Comparison of ENCODE assay signal across 10 cellular contexts in the genomic region with DNA sequence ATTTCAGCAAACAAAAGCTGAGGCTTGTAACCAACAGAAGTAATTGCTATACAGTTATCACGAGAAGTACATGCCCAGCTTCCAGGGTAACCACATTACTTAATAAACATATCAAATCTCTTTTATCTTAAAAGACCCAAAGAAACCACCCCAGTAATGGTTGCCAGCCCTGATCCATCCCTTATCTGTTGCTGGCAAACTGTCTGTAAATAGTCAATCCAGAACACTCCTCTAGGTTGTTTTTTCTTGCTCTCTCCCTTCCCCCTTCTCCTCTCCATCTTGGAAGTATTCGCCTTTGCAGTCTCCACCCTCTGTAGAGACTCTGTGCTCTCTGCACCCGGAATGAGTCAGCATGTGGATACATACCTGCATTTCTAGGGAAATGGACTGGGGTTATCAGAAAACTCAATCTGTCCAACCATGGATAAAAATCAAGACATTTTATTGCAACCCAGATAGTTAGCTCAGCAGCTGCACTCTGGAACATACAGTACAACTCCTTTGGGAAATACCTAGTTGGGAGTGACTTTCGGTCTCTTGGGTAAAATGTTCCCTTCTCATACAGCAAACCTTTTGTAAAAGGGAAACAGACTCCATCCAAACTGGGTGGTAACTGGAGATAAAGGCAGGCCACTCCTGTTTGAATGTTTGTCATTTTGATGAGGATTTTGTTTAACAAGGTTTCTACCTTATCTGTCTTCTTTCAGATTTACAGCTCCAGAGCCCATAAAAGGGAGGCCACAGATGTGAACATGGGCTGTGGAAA.
DNase-seq lines count a peak whose midpoint lies in the region; ATAC-seq and TF ChIP-seq lines count a peak whose summit lies in the region.
"Had no signal": no experiment of that assay in that cellular context is flagged by ENCODE, and none has a peak within 500 bp of the region (broad histone marks: within the 10 kb centered on the region; RNA-seq: fewer than 3 reads in every experiment).

No MANE protein-coding gene starts in this region.

- no CpG with 5 or more reads among the region's 4 CpGs for WGBS in IMR-90 (ENCODE audit: extremely low coverage in 2 of 2, insufficient read length in 1 of 2), 2 experiments

- peaks cover 24% of the 10 kb centered on the region for H3K4me1 Mint-ChIP-seq in stimulated activated naive CD8-positive, alpha-beta T cell treated with anti-CD3 and anti-CD28 coated beads, Interleukin-15, amount 100 ng/mL, for 72 hours

- H4K91ac ChIP-seq in IMR-90 (ENCODE audit: insufficient read depth, low read depth, low read length): 0 out of 2 replicates have a peak overlapping the region, but pooled peaks have one; percentile 25

- H4K5ac ChIP-seq in IMR-90 (ENCODE audit: low read depth, low read length): peak overlapping the region; percentile 3; the same call in 1 of the 2 replicates

- H3K79me1 ChIP-seq in IMR-90 (ENCODE audit: low read depth in 1 of 2, low read length in 2 of 2): peaks cover 0 to 6% of the 10 kb centered on the region in 2 experiments; a peak in 1 of 4 replicates

- no peaks in the 10 kb centered on the region for H4K20me1 ChIP-seq in IMR-90 (ENCODE audit: insufficient read depth, low read length)

- no peaks in the 10 kb centered on the region for H3K27me3 Mint-ChIP-seq in stimulated activated naive CD8-positive, alpha-beta T cell treated with anti-CD3 and anti-CD28 coated beads, Interleukin-15, amount 100 ng/mL, for 72 hours
- H3K27me3 Mint-ChIP-seq: naive thymus-derived CD8-positive, alpha-beta T cell had no signal

- peak; percentile 65 for DNase-seq in ACHN
- peak; percentile 51 for DNase-seq in IMR-90
- DNase-seq in choroid plexus epithelial cell (ENCODE audit: low read depth): peak; percentile 55
- no peak for DNase-seq in left lung
- no peak for DNase-seq in activated naive CD4-positive, alpha-beta T cell treated with Interleukin-2 at 50 U/mL for 16 hours
- DNase-seq in stimulated activated naive CD8-positive, alpha-beta T cell treated with anti-CD3 and anti-CD28 coated beads, Interleukin-15, amount 100 ng/mL, for 72 hours: no peak
- DNase-seq in NK-92 treated with Interleukin-12 subunit alpha and Interleukin-12 subunit beta, amount 100 ng/mL, for 24 hours (lab: John Stamatoyannopoulos, UW): no peak
- DNase-seq: naive thymus-derived CD8-positive, alpha-beta T cell; NCI-H510A had no signal

- peak overlapping the region; percentile 19 for H2AK9ac ChIP-seq in IMR-90 (replicated peaks; ENCODE audit: low read depth, low read length, poor library complexity)

- BruUV-seq in IMR-90 (replicated peaks; lab: Mats Ljungman, UMichigan): no TSS peak

- peak overlapping the region; percentile 21; the same call in 1 of the 2 replicates for H3K4ac ChIP-seq in IMR-90 (ENCODE audit: low read depth, low read length)

- H3K27ac ChIP-seq in IMR-90 (ENCODE audit: insufficient read depth, low read length) (no peak overlapping the region; the same call in 1 of the 2 replicates), left lung (no peak overlapping the region)

- dilution Hi-C loops in IMR-90 (cut with HindIII; ENCODE audit: low sequenced_read_pairs, unreplicated experiment): no loop called here

- POLR2A ChIA-PET in IMR-90 (lab: Charles Lee; ENCODE audit: unreplicated experiment): no interaction called here

- peak; percentile 76 for ATAC-seq in IMR-90 (ENCODE audit: low read depth)
- ATAC-seq in left lung: peak; percentile 78
- no peak for ATAC-seq in HG03432 (IDR thresholded peaks at IDR 0.05; ENCODE audit: unreplicated experiment)
- ATAC-seq in stimulated activated naive CD8-positive, alpha-beta T cell treated with anti-CD3 and anti-CD28 coated beads, Interleukin-15, amount 100 ng/mL, for 72 hours: no peak
- ATAC-seq: naive thymus-derived CD8-positive, alpha-beta T cell had no signal

- peak overlapping the region in 1 of 2 experiments; percentile 83; a peak in 2 of 4 replicates for H4K8ac ChIP-seq in IMR-90 (ENCODE audit: low read depth in 2 of 2, low read length in 2 of 2)

- H3K9me3 ChIP-seq in IMR-90 (ENCODE audit: control insufficient read depth, insufficient read depth, low read length): no peaks in the 10 kb centered on the region
- no peaks in the 10 kb centered on the region for H3K9me3 ChIP-seq in left lung

- H2BK5ac ChIP-seq in IMR-90 (ENCODE audit: low read depth, low read length, poor library complexity, severe bottlenecking): peak overlapping the region; percentile 16

- no peak overlapping the region; the same call in 1 of the 2 replicates for H3K4me2 ChIP-seq in IMR-90 (ENCODE audit: low read depth, low read length)

- no peaks in the 10 kb centered on the region for H3K36me3 ChIP-seq in IMR-90 (ENCODE audit: control insufficient read depth, insufficient read depth, low read length)
- no peaks in the 10 kb centered on the region for H3K36me3 ChIP-seq in left lung

- H2BK120ac ChIP-seq in IMR-90 (ENCODE audit: low read depth, low read length): peak overlapping the region; percentile 47; the same call in 1 of the 2 replicates

- no peak overlapping the region for H3K4me3 Mint-ChIP-seq in stimulated activated naive CD8-positive, alpha-beta T cell treated with anti-CD3 and anti-CD28 coated beads, Interleukin-15, amount 100 ng/mL, for 72 hours
- H3K4me3 Mint-ChIP-seq: naive thymus-derived CD8-positive, alpha-beta T cell had no signal

- H2AFZ ChIP-seq in IMR-90 (replicated peaks; ENCODE audit: low read length, poor library complexity): peak overlapping the region; percentile 9

- intact Hi-C loops in IMR-90 (cut with micrococcal nuclease) (no loop called here), left lung (cut with DNase I) (no loop called here)

- CTCF ChIA-PET in IMR-90 (lab: Yijun Ruan, JAX): no interaction called here

- TF ChIP-seq POLR2A in IMR-90 (IDR thresholded peaks at IDR 0.05; ENCODE audit: low read depth, low read length): no peak

- no peaks in the 10 kb centered on the region for H3K27me3 ChIP-seq in IMR-90 (ENCODE audit: control insufficient read depth, insufficient read depth, low read length)
- no peaks in the 10 kb centered on the region for H3K27me3 ChIP-seq in left lung

- no peaks in the 10 kb centered on the region for H3K9me3 Mint-ChIP-seq in stimulated activated naive CD8-positive, alpha-beta T cell treated with anti-CD3 and anti-CD28 coated beads, Interleukin-15, amount 100 ng/mL, for 72 hours
- H3K9me3 Mint-ChIP-seq: naive thymus-derived CD8-positive, alpha-beta T cell had no signal

- no peak overlapping the region for H3K56ac ChIP-seq in IMR-90 (ENCODE audit: extremely low read depth, insufficient read depth, low read length)

- H3K27ac Mint-ChIP-seq in stimulated activated naive CD8-positive, alpha-beta T cell treated with anti-CD3 and anti-CD28 coated beads, Interleukin-15, amount 100 ng/mL, for 72 hours: no peak overlapping the region

- peak overlapping the region; percentile 55; the same call in 1 of the 3 replicates for H2BK15ac ChIP-seq in IMR-90 (ENCODE audit: low read depth, low read length)

- no peak for TF ChIP-seq CTCF in IMR-90 (conservative IDR thresholded peaks at IDR 0.05; ENCODE audit: low read depth, low read length)
- no peak for TF ChIP-seq CTCF in choroid plexus epithelial cell (conservative IDR thresholded peaks at IDR 0.05; ENCODE audit: low read depth, low read length)
- no peak for TF ChIP-seq CTCF in left lung (IDR thresholded peaks at IDR 0.05)

- H3K9ac ChIP-seq in IMR-90 (ENCODE audit: low read depth, low read length): no peak overlapping the region

- peak overlapping the region; percentile 70; the same call in 1 of the 2 replicates for H2BK20ac ChIP-seq in IMR-90 (ENCODE audit: low read depth, low read length)

- peaks cover 25% of the 10 kb centered on the region for H3K9me1 ChIP-seq in IMR-90 (ENCODE audit: insufficient read depth, low read length)

- peak overlapping the region; percentile 9; the same call in 1 of the 2 replicates for H2AK5ac ChIP-seq in IMR-90 (ENCODE audit: low read depth, low read length)

- H3K23ac ChIP-seq in IMR-90 (ENCODE audit: low read depth, low read length): peak overlapping the region; percentile 48; the same call in 1 of the 2 replicates

- peaks cover 17% of the 10 kb centered on the region for H3K4me1 ChIP-seq in IMR-90 (ENCODE audit: control insufficient read depth, insufficient read depth, low read length)
- H3K4me1 ChIP-seq in left lung: peaks cover 3 to 8% of the 10 kb centered on the region in 2 donors

- TF ChIP-seq RAD21 in IMR-90 (IDR thresholded peaks at IDR 0.05; ENCODE audit: low read length): no peak

- 0 out of 2 replicates have a peak overlapping the region, but pooled peaks have one; percentile 27 for H3K14ac ChIP-seq in IMR-90 (replicated peaks; ENCODE audit: low read depth, low read length)

- H3K18ac ChIP-seq in IMR-90 (ENCODE audit: low read depth, low read length): peak overlapping the region; percentile 38; the same call in 1 of the 2 replicates

- in situ Hi-C loops in ACHN (cut with HindIII; ENCODE audit: low pct_ligation_motif_present, low pct_unique_long_range_greater_than_20kb, low sequenced_read_pairs) (no loop called here), IMR-90 (cut with MboI; ENCODE audit: low sequenced_read_pairs) (no loop called here)

- H3K4me3 ChIP-seq in IMR-90 (ENCODE audit: insufficient read depth, low read depth, low read length) (no peak overlapping the region), choroid plexus epithelial cell (ENCODE audit: low read depth, low read length) (no peak overlapping the region), left lung (no peak overlapping the region)

TF ChIP-seq in IMR-90, 13 proteins besides CTCF, POLR2A, EP300 and RAD21:
- no peak for TF ChIP-seq RFX5 (IDR thresholded peaks at IDR 0.05; ENCODE audit: low read depth, low read length)
- TF ChIP-seq CEBPB (IDR thresholded peaks at IDR 0.05; ENCODE audit: low read depth, low read length): no peak
- TF ChIP-seq, protein P1, sequence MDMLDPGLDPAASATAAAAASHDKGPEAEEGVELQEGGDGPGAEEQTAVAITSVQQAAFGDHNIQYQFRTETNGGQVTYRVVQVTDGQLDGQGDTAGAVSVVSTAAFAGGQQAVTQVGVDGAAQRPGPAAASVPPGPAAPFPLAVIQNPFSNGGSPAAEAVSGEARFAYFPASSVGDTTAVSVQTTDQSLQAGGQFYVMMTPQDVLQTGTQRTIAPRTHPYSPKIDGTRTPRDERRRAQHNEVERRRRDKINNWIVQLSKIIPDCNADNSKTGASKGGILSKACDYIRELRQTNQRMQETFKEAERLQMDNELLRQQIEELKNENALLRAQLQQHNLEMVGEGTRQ (IDR thresholded peaks at IDR 0.05; ENCODE audit: low read depth, low read length): no peak
- TF ChIP-seq MXI1 (IDR thresholded peaks at IDR 0.05; ENCODE audit: borderline replicate concordance, low read depth, low read length): no peak
- TF ChIP-seq SMC3 (IDR thresholded peaks at IDR 0.05; ENCODE audit: low read depth, low read length): no peak
- TF ChIP-seq FOS (IDR thresholded peaks at IDR 0.05; ENCODE audit: low read depth, low read length): no peak

Comparison
In these comparisons a context has a peak if more than half of its experiments do, and no peak if none do; other contexts are left out.
1. DNase-seq: peak in ACHN (single experiment), IMR-90 (single experiment) and choroid plexus epithelial cell (single experiment); none in left lung (0 of 2), activated naive CD4-positive, alpha-beta T cell treated with Interleukin-2 at 50 U/mL for 16 hours (single experiment), stimulated activated naive CD8-positive, alpha-beta T cell treated with anti-CD3 and anti-CD28 coated beads, Interleukin-15, amount 100 ng/mL, for 72 hours (0 of 2) and NK-92 treated with Interleukin-12 subunit alpha and Interleukin-12 subunit beta, amount 100 ng/mL, for 24 hours (single experiment).
2. ATAC-seq: peak in IMR-90 (single experiment) and left lung (single experiment); none in HG03432 (single experiment) and stimulated activated naive CD8-positive, alpha-beta T cell treated with anti-CD3 and anti-CD28 coated beads, Interleukin-15, amount 100 ng/mL, for 72 hours (single experiment).